In the genomic region with DNA sequence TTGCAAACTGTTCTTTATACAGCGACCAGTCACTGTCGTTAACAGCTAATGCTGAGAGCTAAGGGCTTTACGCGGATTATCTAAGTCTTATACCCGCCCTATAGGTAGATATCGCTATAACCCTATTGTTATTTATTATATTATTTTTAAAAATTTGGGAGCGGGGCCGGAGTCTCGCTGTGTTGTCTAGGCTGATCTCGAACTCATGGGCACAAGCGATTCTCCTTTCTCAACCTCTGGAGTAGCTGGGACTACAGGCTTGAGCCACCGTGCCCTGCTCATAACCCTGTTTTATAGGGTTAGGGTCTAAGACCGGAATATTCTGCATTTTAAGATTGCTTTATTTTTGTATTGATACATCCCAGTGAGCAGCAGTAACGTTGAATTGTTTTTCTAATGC, we compare ENCODE assay signal across 8 cellular contexts.
DNase-seq lines count a peak whose midpoint lies in the region; ATAC-seq and TF ChIP-seq lines count a peak whose summit lies in the region.

No MANE protein-coding gene starts in this region.

- no peaks in the 10 kb centered on the region for H3K9me3 ChIP-seq in RWPE2 (ENCODE audit: severe bottlenecking)

- H3K4me3 ChIP-seq in GM06990 (replicated peaks; ENCODE audit: low read depth, low read length) (peak overlapping the region; percentile 92), RWPE2 (ENCODE audit: severe bottlenecking) (peak overlapping the region; percentile 95), fibroblast of mammary gland (ENCODE audit: control insufficient read depth, low read depth, low read length) (peak overlapping the region; percentile 79), rectal smooth muscle tissue (ENCODE audit: low read length) (peak overlapping the region; percentile 95)

- H3K27me3 ChIP-seq in GM06990 (replicated peaks; ENCODE audit: control insufficient read depth, insufficient read depth, low read length) (no peaks in the 10 kb centered on the region), RWPE2 (ENCODE audit: insufficient read depth, poor library complexity, severe bottlenecking) (no peaks in the 10 kb centered on the region), rectal smooth muscle tissue (ENCODE audit: control insufficient read depth, insufficient read depth, low read length) (no peaks in the 10 kb centered on the region)

- ATAC-seq in RWPE2 (ENCODE audit: low read depth) (no peak), HG03565 (IDR thresholded peaks at IDR 0.05; ENCODE audit: unreplicated experiment) (no peak), GM18502 (IDR thresholded peaks at IDR 0.05; ENCODE audit: poor library complexity, unreplicated experiment) (no peak), HG02884 (IDR thresholded peaks at IDR 0.05; ENCODE audit: unreplicated experiment) (no peak)

- DNase-seq in GM06990 (ENCODE audit: extremely low read depth, insufficient read length) (no peak), RWPE2 (ENCODE audit: low spot score) (no peak), fibroblast of mammary gland (ENCODE audit: low read depth) (no peak), GM19238 (ENCODE audit: insufficient read length, low spot score) (no peak)

- H3K9ac ChIP-seq in rectal smooth muscle tissue (ENCODE audit: low read length), result peak overlapping the region; percentile 88

- H3K4me1 ChIP-seq in RWPE2 (ENCODE audit: insufficient read depth, poor library complexity, severe bottlenecking), result peaks cover 14% of the 10 kb centered on the region
- peaks cover 17% of the 10 kb centered on the region for H3K4me1 ChIP-seq in rectal smooth muscle tissue (ENCODE audit: control insufficient read depth, insufficient read depth, low read length)

- TF ChIP-seq CTCF in GM06990 (IDR thresholded peaks at IDR 0.05; ENCODE audit: insufficient read depth, low read length, poor library complexity, severe bottlenecking), result no peak
- no peak for TF ChIP-seq CTCF in RWPE2 (IDR thresholded peaks at IDR 0.05; ENCODE audit: poor library complexity, severe bottlenecking)
- TF ChIP-seq CTCF in fibroblast of mammary gland (conservative IDR thresholded peaks at IDR 0.05; ENCODE audit: control insufficient read depth, insufficient read depth, low read depth, low read length), result no peak

- H3K36me3 ChIP-seq in GM06990 (ENCODE audit: control insufficient read depth, insufficient read depth, low read length) (peaks cover 5% of the 10 kb centered on the region), RWPE2 (ENCODE audit: low read depth) (peaks cover 27% of the 10 kb centered on the region), rectal smooth muscle tissue (ENCODE audit: control insufficient read depth, insufficient read depth, low read length) (peaks cover 3% of the 10 kb centered on the region)

- peak overlapping the region; percentile 60 for H3K27ac ChIP-seq in RWPE2 (ENCODE audit: poor library complexity, severe bottlenecking)
- H3K27ac ChIP-seq in rectal smooth muscle tissue (ENCODE audit: low read depth, low read length), result peak overlapping the region; percentile 97
